In the genomic region with DNA sequence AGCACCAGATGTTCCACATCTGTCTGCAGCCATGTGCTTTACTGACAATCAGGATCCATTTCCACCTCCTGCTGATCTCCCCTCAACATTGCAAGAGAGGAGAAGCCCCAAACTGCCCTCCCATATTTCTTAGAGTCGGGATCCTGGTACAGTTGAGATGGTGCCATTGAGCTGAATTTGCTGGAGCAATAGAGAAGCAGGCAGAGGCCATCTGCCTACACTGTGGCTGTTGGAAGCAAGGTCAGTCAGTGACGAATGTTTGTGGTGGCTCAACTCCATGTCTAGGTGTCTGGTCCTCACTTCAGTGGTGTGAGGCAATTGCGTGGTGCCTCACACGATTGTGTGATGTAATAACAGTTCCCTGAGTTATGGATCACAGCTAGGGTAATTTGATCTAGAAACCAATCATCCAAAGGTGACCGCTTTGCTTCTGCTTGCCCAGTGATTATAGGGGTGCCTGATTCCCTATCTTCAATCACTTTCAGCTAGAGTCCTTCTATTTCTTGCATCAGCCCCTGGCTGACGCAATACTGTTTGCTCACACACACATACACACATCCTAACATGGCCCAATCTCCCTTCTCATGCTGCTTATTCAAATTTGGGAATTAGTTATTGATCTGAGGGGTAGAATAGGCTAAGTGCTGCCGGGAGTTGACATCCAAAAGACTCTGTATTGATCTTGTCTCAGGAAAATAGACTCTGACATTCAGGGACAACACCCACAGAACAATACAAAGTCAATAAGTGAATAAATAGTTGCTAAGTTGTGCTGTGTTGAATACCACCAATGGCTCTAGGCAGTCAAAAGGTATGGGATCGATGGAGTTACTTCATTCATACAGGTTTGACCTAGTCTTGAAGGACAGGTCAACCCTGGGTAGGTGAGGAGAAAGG, we compare ENCODE assay signal across 1 cellular context.
TF ChIP-seq lines count a peak whose summit lies in the region.

No MANE protein-coding gene starts in this region.

TF ChIP-seq in K562, 482 proteins besides CTCF, POLR2A, EP300 and RAD21 (continued from another document and continues in another):
- TF ChIP-seq, protein P1, sequence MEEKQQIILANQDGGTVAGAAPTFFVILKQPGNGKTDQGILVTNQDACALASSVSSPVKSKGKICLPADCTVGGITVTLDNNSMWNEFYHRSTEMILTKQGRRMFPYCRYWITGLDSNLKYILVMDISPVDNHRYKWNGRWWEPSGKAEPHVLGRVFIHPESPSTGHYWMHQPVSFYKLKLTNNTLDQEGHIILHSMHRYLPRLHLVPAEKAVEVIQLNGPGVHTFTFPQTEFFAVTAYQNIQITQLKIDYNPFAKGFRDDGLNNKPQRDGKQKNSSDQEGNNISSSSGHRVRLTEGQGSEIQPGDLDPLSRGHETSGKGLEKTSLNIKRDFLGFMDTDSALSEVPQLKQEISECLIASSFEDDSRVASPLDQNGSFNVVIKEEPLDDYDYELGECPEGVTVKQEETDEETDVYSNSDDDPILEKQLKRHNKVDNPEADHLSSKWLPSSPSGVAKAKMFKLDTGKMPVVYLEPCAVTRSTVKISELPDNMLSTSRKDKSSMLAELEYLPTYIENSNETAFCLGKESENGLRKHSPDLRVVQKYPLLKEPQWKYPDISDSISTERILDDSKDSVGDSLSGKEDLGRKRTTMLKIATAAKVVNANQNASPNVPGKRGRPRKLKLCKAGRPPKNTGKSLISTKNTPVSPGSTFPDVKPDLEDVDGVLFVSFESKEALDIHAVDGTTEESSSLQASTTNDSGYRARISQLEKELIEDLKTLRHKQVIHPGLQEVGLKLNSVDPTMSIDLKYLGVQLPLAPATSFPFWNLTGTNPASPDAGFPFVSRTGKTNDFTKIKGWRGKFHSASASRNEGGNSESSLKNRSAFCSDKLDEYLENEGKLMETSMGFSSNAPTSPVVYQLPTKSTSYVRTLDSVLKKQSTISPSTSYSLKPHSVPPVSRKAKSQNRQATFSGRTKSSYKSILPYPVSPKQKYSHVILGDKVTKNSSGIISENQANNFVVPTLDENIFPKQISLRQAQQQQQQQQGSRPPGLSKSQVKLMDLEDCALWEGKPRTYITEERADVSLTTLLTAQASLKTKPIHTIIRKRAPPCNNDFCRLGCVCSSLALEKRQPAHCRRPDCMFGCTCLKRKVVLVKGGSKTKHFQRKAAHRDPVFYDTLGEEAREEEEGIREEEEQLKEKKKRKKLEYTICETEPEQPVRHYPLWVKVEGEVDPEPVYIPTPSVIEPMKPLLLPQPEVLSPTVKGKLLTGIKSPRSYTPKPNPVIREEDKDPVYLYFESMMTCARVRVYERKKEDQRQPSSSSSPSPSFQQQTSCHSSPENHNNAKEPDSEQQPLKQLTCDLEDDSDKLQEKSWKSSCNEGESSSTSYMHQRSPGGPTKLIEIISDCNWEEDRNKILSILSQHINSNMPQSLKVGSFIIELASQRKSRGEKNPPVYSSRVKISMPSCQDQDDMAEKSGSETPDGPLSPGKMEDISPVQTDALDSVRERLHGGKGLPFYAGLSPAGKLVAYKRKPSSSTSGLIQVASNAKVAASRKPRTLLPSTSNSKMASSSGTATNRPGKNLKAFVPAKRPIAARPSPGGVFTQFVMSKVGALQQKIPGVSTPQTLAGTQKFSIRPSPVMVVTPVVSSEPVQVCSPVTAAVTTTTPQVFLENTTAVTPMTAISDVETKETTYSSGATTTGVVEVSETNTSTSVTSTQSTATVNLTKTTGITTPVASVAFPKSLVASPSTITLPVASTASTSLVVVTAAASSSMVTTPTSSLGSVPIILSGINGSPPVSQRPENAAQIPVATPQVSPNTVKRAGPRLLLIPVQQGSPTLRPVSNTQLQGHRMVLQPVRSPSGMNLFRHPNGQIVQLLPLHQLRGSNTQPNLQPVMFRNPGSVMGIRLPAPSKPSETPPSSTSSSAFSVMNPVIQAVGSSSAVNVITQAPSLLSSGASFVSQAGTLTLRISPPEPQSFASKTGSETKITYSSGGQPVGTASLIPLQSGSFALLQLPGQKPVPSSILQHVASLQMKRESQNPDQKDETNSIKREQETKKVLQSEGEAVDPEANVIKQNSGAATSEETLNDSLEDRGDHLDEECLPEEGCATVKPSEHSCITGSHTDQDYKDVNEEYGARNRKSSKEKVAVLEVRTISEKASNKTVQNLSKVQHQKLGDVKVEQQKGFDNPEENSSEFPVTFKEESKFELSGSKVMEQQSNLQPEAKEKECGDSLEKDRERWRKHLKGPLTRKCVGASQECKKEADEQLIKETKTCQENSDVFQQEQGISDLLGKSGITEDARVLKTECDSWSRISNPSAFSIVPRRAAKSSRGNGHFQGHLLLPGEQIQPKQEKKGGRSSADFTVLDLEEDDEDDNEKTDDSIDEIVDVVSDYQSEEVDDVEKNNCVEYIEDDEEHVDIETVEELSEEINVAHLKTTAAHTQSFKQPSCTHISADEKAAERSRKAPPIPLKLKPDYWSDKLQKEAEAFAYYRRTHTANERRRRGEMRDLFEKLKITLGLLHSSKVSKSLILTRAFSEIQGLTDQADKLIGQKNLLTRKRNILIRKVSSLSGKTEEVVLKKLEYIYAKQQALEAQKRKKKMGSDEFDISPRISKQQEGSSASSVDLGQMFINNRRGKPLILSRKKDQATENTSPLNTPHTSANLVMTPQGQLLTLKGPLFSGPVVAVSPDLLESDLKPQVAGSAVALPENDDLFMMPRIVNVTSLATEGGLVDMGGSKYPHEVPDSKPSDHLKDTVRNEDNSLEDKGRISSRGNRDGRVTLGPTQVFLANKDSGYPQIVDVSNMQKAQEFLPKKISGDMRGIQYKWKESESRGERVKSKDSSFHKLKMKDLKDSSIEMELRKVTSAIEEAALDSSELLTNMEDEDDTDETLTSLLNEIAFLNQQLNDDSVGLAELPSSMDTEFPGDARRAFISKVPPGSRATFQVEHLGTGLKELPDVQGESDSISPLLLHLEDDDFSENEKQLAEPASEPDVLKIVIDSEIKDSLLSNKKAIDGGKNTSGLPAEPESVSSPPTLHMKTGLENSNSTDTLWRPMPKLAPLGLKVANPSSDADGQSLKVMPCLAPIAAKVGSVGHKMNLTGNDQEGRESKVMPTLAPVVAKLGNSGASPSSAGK (IDR thresholded peaks at IDR 0.05): peak; percentile 85
- TF ChIP-seq STAT5A (IDR thresholded peaks at IDR 0.05; ENCODE audit: borderline replicate concordance, low read length) (no peak), POLR2AphosphoS5 (IDR thresholded peaks at IDR 0.05; ENCODE audit: control insufficient read depth, insufficient read depth, low read depth, low read length) (no peak), ZSCAN29 (IDR thresholded peaks at IDR 0.05) (no peak), POLR2H (tag; IDR thresholded peaks at IDR 0.05; ENCODE audit: low read depth) (no peak; the same call in 1 of the 2 replicates), ZNF449 (CRISPR knock-in tag; IDR thresholded peaks at IDR 0.05) (no peak), PHF8 (IDR thresholded peaks at IDR 0.05; ENCODE audit: borderline replicate concordance, low read length) (no peak; the same call in 1 of the 2 replicates), ZNF639 (CRISPR knock-in tag; conservative IDR thresholded peaks at IDR 0.05 in 1 of 2, IDR thresholded peaks at IDR 0.05 in 1 of 2) (no peak), KAT2B (IDR thresholded peaks at IDR 0.05; ENCODE audit: low read depth, low read length) (no peak), HCFC1 (IDR thresholded peaks at IDR 0.05; ENCODE audit: low read depth, low read length) (no peak), PHF20 (IDR thresholded peaks at IDR 0.05; ENCODE audit: partially characterized antibody) (no peak), SMARCA4 (IDR thresholded peaks at IDR 0.05) (peak; percentile 47; the same call in 1 of the 2 replicates), NCOR1 (IDR thresholded peaks at IDR 0.05) (no peak), CBX8 (IDR thresholded peaks at IDR 0.05; ENCODE audit: borderline replicate concordance, extremely low read depth, low read depth, low read length, poor library complexity, severe bottlenecking) (no peak), PRPF4 (IDR thresholded peaks at IDR 0.05; ENCODE audit: insufficient read depth, low read depth, low read length, poor library complexity, severe bottlenecking) (no peak), GABPB2 (CRISPR knock-in tag; conservative IDR thresholded peaks at IDR 0.05) (no peak), USF2 (CRISPR knock-in tag; IDR thresholded peaks at IDR 0.05) (no peak), ZBTB17 (CRISPR knock-in tag; IDR thresholded peaks at IDR 0.05) (no peak), ZC3H8 (IDR thresholded peaks at IDR 0.05) (no peak), CBX1 (IDR thresholded peaks at IDR 0.05; ENCODE audit: low read depth) (no peak), TFAM (CRISPR knock-in tag; conservative IDR thresholded peaks at IDR 0.05) (no peak)
- TF ChIP-seq, protein P2, sequence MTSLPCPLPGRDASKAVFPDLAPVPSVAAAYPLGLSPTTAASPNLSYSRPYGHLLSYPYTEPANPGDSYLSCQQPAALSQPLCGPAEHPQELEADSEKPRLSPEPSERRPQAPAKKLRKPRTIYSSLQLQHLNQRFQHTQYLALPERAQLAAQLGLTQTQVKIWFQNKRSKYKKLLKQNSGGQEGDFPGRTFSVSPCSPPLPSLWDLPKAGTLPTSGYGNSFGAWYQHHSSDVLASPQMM (CRISPR knock-in tag; IDR thresholded peaks at IDR 0.05): no peak
- TF ChIP-seq, protein P3, sequence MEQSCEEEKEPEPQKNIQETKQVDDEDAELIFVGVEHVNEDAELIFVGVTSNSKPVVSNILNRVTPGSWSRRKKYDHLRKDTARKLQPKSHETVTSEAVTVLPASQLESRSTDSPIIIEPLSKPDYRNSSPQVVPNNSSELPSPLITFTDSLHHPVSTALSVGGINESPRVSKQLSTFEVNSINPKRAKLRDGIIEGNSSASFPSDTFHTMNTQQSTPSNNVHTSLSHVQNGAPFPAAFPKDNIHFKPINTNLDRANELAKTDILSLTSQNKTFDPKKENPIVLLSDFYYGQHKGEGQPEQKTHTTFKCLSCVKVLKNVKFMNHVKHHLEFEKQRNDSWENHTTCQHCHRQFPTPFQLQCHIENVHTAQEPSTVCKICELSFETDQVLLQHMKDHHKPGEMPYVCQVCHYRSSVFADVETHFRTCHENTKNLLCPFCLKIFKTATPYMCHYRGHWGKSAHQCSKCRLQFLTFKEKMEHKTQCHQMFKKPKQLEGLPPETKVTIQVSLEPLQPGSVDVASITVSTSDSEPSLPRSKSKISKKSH (CRISPR knock-in tag; IDR thresholded peaks at IDR 0.05): no peak
- TF ChIP-seq, protein P4, sequence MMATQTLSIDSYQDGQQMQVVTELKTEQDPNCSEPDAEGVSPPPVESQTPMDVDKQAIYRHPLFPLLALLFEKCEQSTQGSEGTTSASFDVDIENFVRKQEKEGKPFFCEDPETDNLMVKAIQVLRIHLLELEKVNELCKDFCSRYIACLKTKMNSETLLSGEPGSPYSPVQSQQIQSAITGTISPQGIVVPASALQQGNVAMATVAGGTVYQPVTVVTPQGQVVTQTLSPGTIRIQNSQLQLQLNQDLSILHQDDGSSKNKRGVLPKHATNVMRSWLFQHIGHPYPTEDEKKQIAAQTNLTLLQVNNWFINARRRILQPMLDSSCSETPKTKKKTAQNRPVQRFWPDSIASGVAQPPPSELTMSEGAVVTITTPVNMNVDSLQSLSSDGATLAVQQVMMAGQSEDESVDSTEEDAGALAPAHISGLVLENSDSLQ (IDR thresholded peaks at IDR 0.05): no peak
- TF ChIP-seq, protein P5, sequence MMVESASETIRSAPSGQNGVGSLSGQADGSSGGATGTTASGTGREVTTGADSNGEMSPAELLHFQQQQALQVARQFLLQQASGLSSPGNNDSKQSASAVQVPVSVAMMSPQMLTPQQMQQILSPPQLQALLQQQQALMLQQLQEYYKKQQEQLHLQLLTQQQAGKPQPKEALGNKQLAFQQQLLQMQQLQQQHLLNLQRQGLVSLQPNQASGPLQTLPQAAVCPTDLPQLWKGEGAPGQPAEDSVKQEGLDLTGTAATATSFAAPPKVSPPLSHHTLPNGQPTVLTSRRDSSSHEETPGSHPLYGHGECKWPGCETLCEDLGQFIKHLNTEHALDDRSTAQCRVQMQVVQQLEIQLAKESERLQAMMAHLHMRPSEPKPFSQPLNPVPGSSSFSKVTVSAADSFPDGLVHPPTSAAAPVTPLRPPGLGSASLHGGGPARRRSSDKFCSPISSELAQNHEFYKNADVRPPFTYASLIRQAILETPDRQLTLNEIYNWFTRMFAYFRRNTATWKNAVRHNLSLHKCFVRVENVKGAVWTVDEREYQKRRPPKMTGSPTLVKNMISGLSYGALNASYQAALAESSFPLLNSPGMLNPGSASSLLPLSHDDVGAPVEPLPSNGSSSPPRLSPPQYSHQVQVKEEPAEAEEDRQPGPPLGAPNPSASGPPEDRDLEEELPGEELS (CRISPR knock-in tag; IDR thresholded peaks at IDR 0.05; ENCODE audit: borderline replicate concordance): no peak
- TF ChIP-seq, protein P6, sequence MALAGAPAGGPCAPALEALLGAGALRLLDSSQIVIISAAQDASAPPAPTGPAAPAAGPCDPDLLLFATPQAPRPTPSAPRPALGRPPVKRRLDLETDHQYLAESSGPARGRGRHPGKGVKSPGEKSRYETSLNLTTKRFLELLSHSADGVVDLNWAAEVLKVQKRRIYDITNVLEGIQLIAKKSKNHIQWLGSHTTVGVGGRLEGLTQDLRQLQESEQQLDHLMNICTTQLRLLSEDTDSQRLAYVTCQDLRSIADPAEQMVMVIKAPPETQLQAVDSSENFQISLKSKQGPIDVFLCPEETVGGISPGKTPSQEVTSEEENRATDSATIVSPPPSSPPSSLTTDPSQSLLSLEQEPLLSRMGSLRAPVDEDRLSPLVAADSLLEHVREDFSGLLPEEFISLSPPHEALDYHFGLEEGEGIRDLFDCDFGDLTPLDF (CRISPR knock-in tag; IDR thresholded peaks at IDR 0.05): 0 out of 2 replicates have a peak, but pooled peaks have one; percentile 14
